ENCODE assay signal across 8 cellular contexts in the genomic region with DNA sequence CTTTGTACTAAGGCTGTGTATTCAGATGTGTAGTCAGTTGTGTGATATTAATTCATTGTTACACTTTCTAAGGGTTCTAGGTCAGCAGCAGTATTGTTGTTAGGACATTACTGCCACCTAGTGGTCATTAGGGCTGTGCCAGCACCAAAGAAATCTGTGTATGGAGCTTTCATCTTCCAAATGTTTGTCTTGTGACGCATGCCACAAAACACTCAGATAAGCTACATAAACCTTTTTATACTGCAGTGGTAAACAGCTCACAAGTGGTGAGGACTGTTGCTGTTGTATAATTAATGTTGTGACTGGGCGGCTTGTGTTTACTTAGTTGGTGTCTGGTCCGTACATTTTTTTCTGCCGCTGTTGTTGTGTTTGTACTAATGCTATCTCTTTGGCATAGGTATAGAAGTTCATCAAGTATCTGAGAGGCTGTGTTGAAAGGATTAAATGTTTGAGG. TPM values are rescaled to one million over a fixed set of nuclear protein-coding genes. Genes with fewer than 3 reads are reported as not detected.
DNase-seq lines count a peak whose midpoint lies in the region; ATAC-seq and TF ChIP-seq lines count a peak whose summit lies in the region.

No MANE protein-coding gene starts in this region.

- H3K9me3 Mint-ChIP-seq in activated CD8-positive, alpha-beta memory T cell treated with anti-CD3 and anti-CD28 coated beads, Interleukin-2, amount 10 ng/mL, durations not matched to agents 7 days and 5 days (ENCODE audit: low read depth), result peaks cover 3% of the 10 kb centered on the region
- no peaks in the 10 kb centered on the region for H3K9me3 Mint-ChIP-seq in naive B cell

- H3K9me3 ChIP-seq in BE2C, result no peaks in the 10 kb centered on the region

- TF ChIP-seq CTCF in BE2C (IDR thresholded peaks at IDR 0.05; ENCODE audit: low read depth, low read length), result peak; percentile 98

- H3K27me3 Mint-ChIP-seq in activated CD8-positive, alpha-beta memory T cell treated with anti-CD3 and anti-CD28 coated beads, Interleukin-2, amount 10 ng/mL, durations not matched to agents 7 days and 5 days, result no peaks in the 10 kb centered on the region
- no peaks in the 10 kb centered on the region for H3K27me3 Mint-ChIP-seq in naive B cell

- no peak overlapping the region for H3K27ac Mint-ChIP-seq in activated CD8-positive, alpha-beta memory T cell treated with anti-CD3 and anti-CD28 coated beads, Interleukin-2, amount 10 ng/mL, durations not matched to agents 7 days and 5 days
- H3K27ac Mint-ChIP-seq in naive B cell, result peak overlapping the region in 4 of 6 donors; percentile 27 to 90 (median 70)

- peaks cover 6% of the 10 kb centered on the region for H3K36me3 Mint-ChIP-seq in activated CD8-positive, alpha-beta memory T cell treated with anti-CD3 and anti-CD28 coated beads, Interleukin-2, amount 10 ng/mL, durations not matched to agents 7 days and 5 days
- H3K36me3 Mint-ChIP-seq in naive B cell, result no peaks in the 10 kb centered on the region

- H3K27me3 ChIP-seq in BE2C, result no peaks in the 10 kb centered on the region

- H3K4me3 ChIP-seq in BE2C (ENCODE audit: low read depth, low read length), result peak overlapping the region; percentile 33; the same call in 1 of the 2 replicates

- ATAC-seq in GM18868 (IDR thresholded peaks at IDR 0.05; ENCODE audit: unreplicated experiment) (peak; percentile 45), HG03469 (IDR thresholded peaks at IDR 0.05; ENCODE audit: unreplicated experiment) (peak; percentile 41), naive B cell (ENCODE audit: low read depth in 2 of 2) (peak; percentile 77 to 82)
- ATAC-seq in activated CD8-positive, alpha-beta memory T cell treated with anti-CD3 and anti-CD28 coated beads, Interleukin-2, amount 10 ng/mL, durations not matched to agents 7 days and 5 days, result peak; percentile 60

- peaks cover 64% of the 10 kb centered on the region for H3K4me1 Mint-ChIP-seq in activated CD8-positive, alpha-beta memory T cell treated with anti-CD3 and anti-CD28 coated beads, Interleukin-2, amount 10 ng/mL, durations not matched to agents 7 days and 5 days
- H3K4me1 Mint-ChIP-seq in naive B cell, result peaks cover 33 to 46% (median 38%) of the 10 kb centered on the region in 3 donors

- peaks cover 16% of the 10 kb centered on the region for H3K4me1 ChIP-seq in BE2C

- H3K4me3 Mint-ChIP-seq in activated CD8-positive, alpha-beta memory T cell treated with anti-CD3 and anti-CD28 coated beads, Interleukin-2, amount 10 ng/mL, durations not matched to agents 7 days and 5 days, result no peak overlapping the region
- H3K4me3 Mint-ChIP-seq in naive B cell, result no peak overlapping the region

- DNase-seq in BE2C (peak; percentile 68), NCI-H82 (lab: John Stamatoyannopoulos, UW) (peak; percentile 87), epidermal melanocyte (ENCODE audit: insufficient read length, low spot score) (peak; percentile 45), naive B cell (peak; percentile 65), stromal cell of bone marrow (ENCODE audit: low read depth) (peak; percentile 76)
- peak; percentile 76 for DNase-seq in activated CD8-positive, alpha-beta memory T cell treated with anti-CD3 and anti-CD28 coated beads, Interleukin-2, amount 10 ng/mL, durations not matched to agents 7 days and 5 days

- CTCF ChIA-PET in activated CD8-positive, alpha-beta memory T cell treated with anti-CD3 and anti-CD28 coated beads, Interleukin-2, amount 10 ng/mL, durations not matched to agents 7 days and 5 days (lab: Charles Lee), result interaction anchor here (0.6 to 10.6 kb wide), 60 partner anchors 9 to 420 kb away, joined by 3 to 87 read pairs (median 6); partner anchors contain the start of genes EXTL2 and S1PR1

- no peaks in the 10 kb centered on the region for H3K36me3 ChIP-seq in BE2C

RNA-seq across cellular contexts. Expression of gene S1PR1, which starts 51.7 kb away (rescaled TPM):
- 8.5 TPM for polyA plus RNA-seq in BE2C (2012; ENCODE audit: insufficient read depth, insufficient read length, low read depth)
- 10 to 100 TPM; 56.0 to 68.2 TPM for total RNA-seq in activated CD8-positive, alpha-beta memory T cell treated with anti-CD3 and anti-CD28 coated beads, Interleukin-2, amount 10 ng/mL, durations not matched to agents 7 days and 5 days
- polyA plus RNA-seq in naive B cell (ENCODE audit: low read depth in 6 of 6), result 100 to 1,000 TPM; 102 to 159 (median 133) TPM

Comparison
In these comparisons a context has a peak if more than half of its experiments do, and no peak if none do; other contexts are left out.
1. Peak in every context shown above with its lines: DNase-seq, ATAC-seq and H3K4me3 ChIP-seq.